Comparison of ENCODE assay signal across 27 cellular contexts in genomic region chr3:63168179-63168578, GRCh38.
DNase-seq lines count a peak whose midpoint lies in the region; ATAC-seq, FAIRE-seq and TF ChIP-seq lines count a peak whose summit lies in the region.
"Had no signal": no experiment of that assay in that cellular context is flagged by ENCODE, and none has a peak within 500 bp of the region (broad histone marks: within the 10 kb centered on the region; RNA-seq: fewer than 3 reads in every experiment).

No MANE protein-coding gene starts in this region.

- no peaks in the 10 kb centered on the region for H3K9me3 ChIP-seq in small intestine (ENCODE audit: control insufficient read depth, low read depth)
- H3K9me3 ChIP-seq: A549 had no signal

- ATAC-seq in activated naive CD4-positive, alpha-beta T cell treated with anti-CD3 and anti-CD28 coated beads, Interleukin-2, amount 50 U/mL, for 72 hours = no peak
- ATAC-seq: A549, Panc1 had no signal

- peak; percentile 12 for DNase-seq in NCI-H510A treated with DMSO at 0.1 percent for 48 hours (lab: John Stamatoyannopoulos, UW)
- no peak for DNase-seq in NCI-H510A (lab: John Stamatoyannopoulos, UW)
- DNase-seq in NCI-H526 (lab: John Stamatoyannopoulos, UW) = peak; percentile 83 to 92
- DNase-seq in epithelial cell of esophagus (ENCODE audit: low read depth) = peak; percentile 3
- DNase-seq in activated naive CD4-positive, alpha-beta T cell treated with anti-CD3 and anti-CD28 coated beads, Interleukin-2, amount 50 U/mL, for 72 hours (ENCODE audit: low spot score in 2 of 2) = no peak
- DNase-seq in NCI-H2227 (lab: John Stamatoyannopoulos, UW; ENCODE audit: unreplicated experiment) = no peak
- no peak for DNase-seq in small intestine
- DNase-seq: AML-193; CD4-positive, alpha-beta T cell; DMS79 treated with DMSO at 0.1 percent for 48 hours; GF-D8; GOT3; HCEC 1CT; IMR-90; NCI-H1048; NCI-H1436; NCI-H1930; NCI-H524; SHP77; T-helper 1 cell had no signal

- H3K4me1 ChIP-seq in small intestine (ENCODE audit: control insufficient read depth in 2 of 2, insufficient read depth in 1 of 2, low read depth in 1 of 2, low read length in 1 of 2) = no peaks in the 10 kb centered on the region
- H3K4me1 ChIP-seq: A549; BLaER1 treated with 17β-estradiol and CSF1 and Interleukin-3, amounts not matched to agents 10 nM and 100 nM had no signal

- no peaks in the 10 kb centered on the region for H3K36me3 ChIP-seq in small intestine (ENCODE audit: control insufficient read depth in 2 of 2, insufficient read depth in 2 of 2, low read length in 2 of 2)
- H3K36me3 ChIP-seq: BLaER1 treated with 17β-estradiol and CSF1 and Interleukin-3, amounts not matched to agents 10 nM and 100 nM had no signal

- TF ChIP-seq CTCF in epithelial cell of esophagus (IDR thresholded peaks at IDR 0.05; ENCODE audit: insufficient read depth, low read depth, low read length, missing control alignments) = no peak

- H3K27me3 ChIP-seq in small intestine (ENCODE audit: control insufficient read depth in 2 of 2, insufficient read depth in 2 of 2, low read length in 2 of 2) = no peaks in the 10 kb centered on the region
- H3K27me3 ChIP-seq: BLaER1 treated with 17β-estradiol and CSF1 and Interleukin-3, amounts not matched to agents 10 nM and 100 nM had no signal

- H3K4me3 ChIP-seq in epithelial cell of esophagus (ENCODE audit: low read length) (no peak overlapping the region), small intestine (ENCODE audit: low read depth in 1 of 2, low read length in 2 of 2) (no peak overlapping the region)
- H3K4me3 ChIP-seq: A549; BLaER1 treated with 17β-estradiol and CSF1 and Interleukin-3, amounts not matched to agents 10 nM and 100 nM had no signal

- no peaks in the 10 kb centered on the region for H3K36me3 Mint-ChIP-seq in activated naive CD4-positive, alpha-beta T cell treated with anti-CD3 and anti-CD28 coated beads, Interleukin-2, amount 50 U/mL, for 72 hours

- FAIRE-seq in small intestine (lab: Jason Lieb, UNC) = no peak
- FAIRE-seq: A549, D721Med, GM12891 had no signal

- H3K9me3 Mint-ChIP-seq in activated naive CD4-positive, alpha-beta T cell treated with anti-CD3 and anti-CD28 coated beads, Interleukin-2, amount 50 U/mL, for 72 hours = peaks cover 0 to 17% of the 10 kb centered on the region in 2 donors

- no peak overlapping the region for H3K27ac Mint-ChIP-seq in activated naive CD4-positive, alpha-beta T cell treated with anti-CD3 and anti-CD28 coated beads, Interleukin-2, amount 50 U/mL, for 72 hours
- H3K27ac Mint-ChIP-seq: CD4-positive, alpha-beta T cell had no signal

- H3K27ac ChIP-seq in small intestine (ENCODE audit: low read depth in 1 of 2, low read length in 1 of 2) = no peak overlapping the region
- H3K27ac ChIP-seq: A549; BLaER1 treated with 17β-estradiol and CSF1 and Interleukin-3, amounts not matched to agents 10 nM and 100 nM; KMS-11; RWPE1 had no signal

Comparison
In these comparisons a context has a peak if more than half of its experiments do, and no peak if none do; other contexts are left out.
1. DNase-seq: peak in NCI-H510A treated with DMSO at 0.1 percent for 48 hours (single experiment), NCI-H526 (2 of 2) and epithelial cell of esophagus (single experiment); none in NCI-H510A (single experiment), activated naive CD4-positive, alpha-beta T cell treated with anti-CD3 and anti-CD28 coated beads, Interleukin-2, amount 50 U/mL, for 72 hours (0 of 2), NCI-H2227 (single experiment) and small intestine (single experiment).